ENCODE assay signal across 24 cellular contexts in genomic region chr6:148425443-148425842, GRCh38.
DNase-seq lines count a peak whose midpoint lies in the region; ATAC-seq, FAIRE-seq and TF ChIP-seq lines count a peak whose summit lies in the region.
"Had no signal": no experiment of that assay in that cellular context is flagged by ENCODE, and none has a peak within 500 bp of the region (broad histone marks: within the 10 kb centered on the region; RNA-seq: fewer than 3 reads in every experiment).

No MANE protein-coding gene starts in this region.

- H3K27ac ChIP-seq in HepG2 (ENCODE audit: extremely low read length, insufficient read depth, low read length) (no peak overlapping the region), right lobe of liver (no peak overlapping the region), thyroid gland (peak overlapping the region; percentile 56 to 98 (median 90))
- H3K27ac ChIP-seq: 22Rv1 had no signal

- H2AFZ ChIP-seq in HepG2 (ENCODE audit: low read length) = no peak overlapping the region

- no peaks in the 10 kb centered on the region for H4K20me1 ChIP-seq in HepG2 (ENCODE audit: insufficient read depth, low read length)

- no peaks in the 10 kb centered on the region for H3K36me3 ChIP-seq in HepG2 (replicated peaks in 1 of 2; ENCODE audit: control insufficient read depth in 1 of 2, insufficient read depth in 2 of 2, low read length in 2 of 2)
- H3K36me3 ChIP-seq in right lobe of liver = no peaks in the 10 kb centered on the region
- no peaks in the 10 kb centered on the region for H3K36me3 ChIP-seq in thyroid gland
- H3K36me3 ChIP-seq: BE2C; BLaER1 treated with 17β-estradiol and CSF1 and Interleukin-3, amounts not matched to agents 10 nM and 100 nM; HAP-1 had no signal

- no peak for TF ChIP-seq RAD21 in HepG2 (CRISPR knock-in tag; IDR thresholded peaks at IDR 0.05)

- TF ChIP-seq POLR2A in HepG2 (IDR thresholded peaks at IDR 0.05; ENCODE audit: insufficient read depth in 1 of 2, low read depth in 2 of 2, low read length in 2 of 2) (no peak), right lobe of liver (IDR thresholded peaks at IDR 0.05) (no peak), thyroid gland (IDR thresholded peaks at IDR 0.05) (no peak)

- H3K9me3 ChIP-seq in HepG2 (ENCODE audit: low read length) = no peaks in the 10 kb centered on the region
- no peaks in the 10 kb centered on the region for H3K9me3 ChIP-seq in right lobe of liver
- H3K9me3 ChIP-seq in thyroid gland = no peaks in the 10 kb centered on the region
- H3K9me3 ChIP-seq: BE2C; BLaER1 treated with 17β-estradiol and CSF1 and Interleukin-3, amounts not matched to agents 10 nM and 100 nM; HAP-1 had no signal

- intact Hi-C loops in HepG2 (cut with micrococcal nuclease; ENCODE audit: unreplicated experiment) (no loop called here), right lobe of liver (cut with DNase I) (no loop called here), thyroid gland (cut with DNase I) (no loop called here)

- no peak for TF ChIP-seq EP300 in HepG2 (IDR thresholded peaks at IDR 0.05; ENCODE audit: low read depth in 2 of 2, low read length in 2 of 2)
- no peak for TF ChIP-seq EP300 in HepG2 (CRISPR knock-in tag; IDR thresholded peaks at IDR 0.05; ENCODE audit: borderline replicate concordance)

- DNase-seq in HepG2 (ENCODE audit: low spot score) = no peak
- no peak for DNase-seq in right lobe of liver
- no peak for DNase-seq in frontal cortex (ENCODE audit: low spot score in 2 of 2)
- DNase-seq in thyroid gland = no peak
- DNase-seq in activated gamma-delta T cell (lab: John Stamatoyannopoulos, UW) = no peak
- DNase-seq in T-helper 2 cell = no peak
- DNase-seq: AML-193; BE2C; CD4-positive, alpha-beta T cell; CD8-positive, alpha-beta memory T cell; DMS 273 treated with DMSO at 0.1 percent for 48 hours; DMS79; EL; GDM1; GOT3; HFFc6 had no signal

- H3K27me3 ChIP-seq in HepG2 (ENCODE audit: control insufficient read depth in 1 of 2, insufficient read depth in 2 of 2, low read length in 2 of 2) = no peaks in the 10 kb centered on the region
- H3K27me3 ChIP-seq in right lobe of liver = no peaks in the 10 kb centered on the region
- H3K27me3 ChIP-seq in thyroid gland = no peaks in the 10 kb centered on the region
- H3K27me3 ChIP-seq: BE2C; BLaER1 treated with 17β-estradiol and CSF1 and Interleukin-3, amounts not matched to agents 10 nM and 100 nM had no signal

- no peak for ATAC-seq in HepG2
- ATAC-seq in right lobe of liver = no peak
- no peak for ATAC-seq in HG03095 (IDR thresholded peaks at IDR 0.05; ENCODE audit: unreplicated experiment)
- ATAC-seq: GM12878 had no signal

- WGBS in HepG2 (ENCODE audit: low lambda C conversion rate) = 95% methylated on average over 2 of the region's 2 CpGs
- 94% methylated on average over 2 of the region's 2 CpGs for WGBS in right lobe of liver (ENCODE audit: insufficient coverage, low coverage, low lambda C conversion rate, missing lambda C conversion rate)
- WGBS in thyroid gland, 2 donors = 87 to 91% methylated on average over 2 of the region's 2 CpGs

- POLR2A ChIA-PET in HepG2 (lab: Yijun Ruan, JAX) = no interaction called here

- FAIRE-seq in HepG2 (lab: Jason Lieb, UNC) (no peak), frontal cortex (lab: Jason Lieb, UNC) (peak; percentile 10)
- FAIRE-seq: A204.1, D721Med, GM12878, H54 had no signal

- no peak overlapping the region for H3K9ac ChIP-seq in HepG2 (ENCODE audit: insufficient read depth, low read depth, low read length)
- H3K9ac ChIP-seq: BLaER1 treated with 17β-estradiol and CSF1 and Interleukin-3, amounts not matched to agents 10 nM and 100 nM had no signal

- H3K4me3 ChIP-seq in HepG2 (replicated peaks in 1 of 3; ENCODE audit: insufficient read depth in 1 of 3, low read depth in 2 of 3, low read length in 3 of 3) = no peak overlapping the region
- no peak overlapping the region for H3K4me3 ChIP-seq in right lobe of liver
- no peak overlapping the region for H3K4me3 ChIP-seq in thyroid gland (replicated peaks in 1 of 3)
- H3K4me3 ChIP-seq: BLaER1 treated with 17β-estradiol and CSF1 and Interleukin-3, amounts not matched to agents 10 nM and 100 nM; GM12878; HAP-1 had no signal

- H3K79me2 ChIP-seq in HepG2 (ENCODE audit: insufficient read depth, low read length) = no peaks in the 10 kb centered on the region

- TF ChIP-seq CTCF in HepG2 (CRISPR knock-in tag; IDR thresholded peaks at IDR 0.05) = no peak
- no peak for TF ChIP-seq CTCF in right lobe of liver (IDR thresholded peaks at IDR 0.05)
- TF ChIP-seq CTCF in thyroid gland (IDR thresholded peaks at IDR 0.05) = no peak

- in situ Hi-C loops in HepG2 (cut with HindIII; ENCODE audit: extremely low pct_ligation_motif_present, low pct_unique_long_range_greater_than_20kb) = no loop called here

- CTCF ChIA-PET in HepG2 (lab: Yijun Ruan, JAX; ENCODE audit: low intra/inter-chr PET ratio, low total read pairs) = no interaction called here

- no peak overlapping the region for H3K4me2 ChIP-seq in HepG2 (ENCODE audit: low read depth, low read length)

- H3K4me1 ChIP-seq in HepG2 (ENCODE audit: insufficient read depth, low read length) (no peaks in the 10 kb centered on the region), right lobe of liver (peaks cover 0 to 9% (median 0%) of the 10 kb centered on the region in 4 donors), thyroid gland (peaks cover 74 to 89% of the 10 kb centered on the region in 2 donors)
- H3K4me1 ChIP-seq: BE2C, HAP-1 had no signal

- BruUV-seq in HepG2 (replicated peaks; lab: Mats Ljungman, UMichigan) = no TSS peak

TF ChIP-seq in HepG2, 621 proteins besides CTCF, POLR2A, EP300 and RAD21:
- TF ChIP-seq AHR (CRISPR knock-in tag; IDR thresholded peaks at IDR 0.05) (no peak), ZNF138 (CRISPR knock-in tag; IDR thresholded peaks at IDR 0.05; ENCODE audit: low read depth) (no peak), HNRNPK (IDR thresholded peaks at IDR 0.05; ENCODE audit: low read depth, low read length, poor library complexity, severe bottlenecking) (peak; percentile 95), REXO4 (CRISPR knock-in tag; IDR thresholded peaks at IDR 0.05; ENCODE audit: borderline replicate concordance) (no peak), FOXM1 (CRISPR knock-in tag; IDR thresholded peaks at IDR 0.05) (no peak), MXI1 (IDR thresholded peaks at IDR 0.05; ENCODE audit: borderline replicate concordance, low read depth, low read length) (no peak)

Comparison
In these comparisons a context has a peak if more than half of its experiments do, and no peak if none do; other contexts are left out.
1. H3K27ac ChIP-seq: peak in thyroid gland (3 of 3); none in HepG2 (single experiment) and right lobe of liver (0 of 3).